In the genomic region with DNA sequence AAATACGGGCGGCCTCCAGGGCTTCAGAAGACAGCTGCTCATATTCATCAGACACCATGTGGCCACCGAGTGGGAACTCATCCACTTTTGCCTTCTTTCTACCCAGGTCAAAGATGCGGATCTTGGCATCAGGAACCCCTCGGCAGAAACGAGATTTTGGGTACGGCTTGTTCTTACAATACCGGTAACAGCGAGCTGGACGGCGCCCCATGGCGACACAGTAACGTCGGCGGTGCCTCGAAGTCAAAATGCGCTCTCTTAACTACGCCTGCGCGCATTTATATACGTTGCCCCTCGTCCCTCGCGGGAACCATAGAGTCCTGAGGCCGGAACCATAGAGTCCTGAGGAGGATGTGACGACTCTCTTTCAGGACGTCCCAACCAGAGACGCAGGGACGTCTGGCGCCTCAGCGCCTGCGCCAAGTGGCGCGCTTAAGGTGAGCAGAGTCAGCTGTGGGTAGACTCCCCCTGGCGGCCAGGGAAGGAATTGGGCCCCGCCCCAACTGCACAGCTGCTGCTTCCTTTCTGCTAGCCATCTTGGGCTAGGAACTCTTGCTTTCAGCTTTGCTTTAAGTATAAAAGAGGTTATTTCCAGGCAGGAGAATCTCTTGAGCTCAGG, we compare ENCODE assay signal across 19 cellular contexts. TPM values are rescaled to one million over a fixed set of nuclear protein-coding genes. Genes with fewer than 3 reads are reported as not detected.
DNase-seq lines count a peak whose midpoint lies in the region; ATAC-seq and TF ChIP-seq lines count a peak whose summit lies in the region.
"Had no signal": no experiment of that assay in that cellular context is flagged by ENCODE, and none has a peak within 500 bp of the region (broad histone marks: within the 10 kb centered on the region; RNA-seq: fewer than 3 reads in every experiment).

Gene RPL10L (minus strand): TSS at position 256 of the 619 bp plus-strand sequence. CDS start 45 bp downstream, at position 211.

- no peak within 1 kb of the TSS for H3K27ac ChIP-seq in A673 (ENCODE audit: low read depth, low read length, poor library complexity, severe bottlenecking)
- H3K27ac ChIP-seq in Panc1 (ENCODE audit: low read length), result no peak within 1 kb of the TSS
- no peak within 1 kb of the TSS for H3K27ac ChIP-seq in right atrium auricular region
- H3K27ac ChIP-seq: body of pancreas, gastrocnemius medialis, tibial artery had no signal

- H3K4me1 ChIP-seq in A673 (ENCODE audit: insufficient read depth, low read length, poor library complexity, severe bottlenecking) (no peaks in the 10 kb centered on the region), Panc1 (ENCODE audit: control insufficient read depth, insufficient read depth, low read length) (no peaks in the 10 kb centered on the region), right atrium auricular region (no peaks in the 10 kb centered on the region)
- H3K4me1 ChIP-seq: body of pancreas, gastrocnemius medialis, tibial artery had no signal

- TF ChIP-seq CTCF in A673 (conservative IDR thresholded peaks at IDR 0.05; ENCODE audit: low read depth, low read length) (peak; percentile 43), GM12873 (IDR thresholded peaks at IDR 0.05; ENCODE audit: insufficient read depth, low read depth, low read length, missing control alignments) (peak; percentile 47), Panc1 (IDR thresholded peaks at IDR 0.05) (peak; percentile 22; the same call in 1 of the 2 replicates), right atrium auricular region (IDR thresholded peaks at IDR 0.05) (no peak)

- H3K36me3 ChIP-seq in A673 (ENCODE audit: insufficient read depth, low read length, poor library complexity, severe bottlenecking) (no peaks in the 10 kb centered on the region), Panc1 (ENCODE audit: control insufficient read depth, insufficient read depth, low read length) (no peaks in the 10 kb centered on the region), right atrium auricular region (no peaks in the 10 kb centered on the region)
- H3K36me3 ChIP-seq: gastrocnemius medialis, tibial artery had no signal

- H3K9me3 ChIP-seq in A673 (ENCODE audit: low read depth, low read length, poor library complexity, severe bottlenecking) (no peaks in the 10 kb centered on the region), Panc1 (ENCODE audit: control insufficient read depth, insufficient read depth, low read depth, low read length) (no peaks in the 10 kb centered on the region), right atrium auricular region (no peaks in the 10 kb centered on the region)
- H3K9me3 ChIP-seq: body of pancreas, gastrocnemius medialis, tibial artery had no signal

- intact Hi-C loops in A673 (cut with micrococcal nuclease; ENCODE audit: unreplicated experiment), result no loop called here
- intact Hi-C loops in Panc1 (cut with micrococcal nuclease; ENCODE audit: unreplicated experiment), result no loop called here

- in situ Hi-C loops in Panc1 (cut with HindIII; ENCODE audit: low pct_unique_long_range_greater_than_20kb, low sequenced_read_pairs), result no loop called here

- H3K27me3 ChIP-seq in A673 (replicated peaks; ENCODE audit: insufficient read depth, low read depth, low read length, poor library complexity) (no peaks in the 10 kb centered on the region), Panc1 (ENCODE audit: control insufficient read depth, insufficient read depth, low read length) (no peaks in the 10 kb centered on the region), right atrium auricular region (no peaks in the 10 kb centered on the region)
- H3K27me3 ChIP-seq: body of pancreas, gastrocnemius medialis, tibial artery had no signal

- POLR2A ChIA-PET in A673 (lab: Charles Lee; ENCODE audit: low non-redundant PET) (no interaction called here), Panc1 (lab: Charles Lee) (no interaction called here)

- ATAC-seq in Panc1, result no peak
- no peak for ATAC-seq in HG02759 (IDR thresholded peaks at IDR 0.05; ENCODE audit: unreplicated experiment)
- ATAC-seq: activated CD8-positive, alpha-beta memory T cell treated with anti-CD3 and anti-CD28 coated beads, Interleukin-2, amount 10 ng/mL, durations not matched to agents 7 days and 5 days; body of pancreas; gastrocnemius medialis had no signal

- H3K4me3 ChIP-seq in A673 (ENCODE audit: low read depth, low read length, poor library complexity, severe bottlenecking), result no peak within 1 kb of the TSS
- no peak within 1 kb of the TSS for H3K4me3 ChIP-seq in Panc1 (ENCODE audit: low read depth in 2 of 2, low read length in 2 of 2)
- H3K4me3 ChIP-seq in right atrium auricular region, result no peak within 1 kb of the TSS
- H3K4me3 ChIP-seq: body of pancreas, gastrocnemius medialis, tibial artery had no signal

- CTCF ChIA-PET in A673 (lab: Charles Lee), result no interaction called here
- CTCF ChIA-PET in Panc1 (lab: Charles Lee), result interaction anchor here (0.6 kb wide), 1 partner anchor 675 kb away, joined by 3 read pairs; no protein-coding TSS in a partner anchor

- DNase-seq in A673 (ENCODE audit: low spot score) (peak; percentile 7), Panc1 (ENCODE audit: low read depth, low spot score) (no peak), iPS-NIHi11 (ENCODE audit: low spot score) (peak; percentile 17), NCI-H1436 (lab: John Stamatoyannopoulos, UW) (no peak), right atrium auricular region (ENCODE audit: low spot score) (no peak), NCI-H2196 (lab: John Stamatoyannopoulos, UW; ENCODE audit: unreplicated experiment) (no peak)
- DNase-seq: activated CD8-positive, alpha-beta memory T cell treated with anti-CD3 and anti-CD28 coated beads, Interleukin-2, amount 10 ng/mL, durations not matched to agents 7 days and 5 days; activated naive CD4-positive, alpha-beta T cell treated with Interleukin-2 at 50 U/mL for 16 hours; body of pancreas; DMS79; effector CD8-positive, alpha-beta T cell; gastrocnemius medialis; NCI-H1436 treated with DMSO at 0.1 percent for 48 hours; NCI-H524 treated with DMSO at 0.1 percent for 48 hours; SHP77 treated with DMSO at 0.1 percent for 48 hours; tibial artery had no signal

- no TSS peak for BruUV-seq in A673 (replicated peaks; lab: Mats Ljungman, UMichigan)
- BruUV-seq in Panc1 (replicated peaks; lab: Mats Ljungman, UMichigan), result no TSS peak

RNA-seq across cellular contexts. Expression of gene RPL10L, which starts in this region (rescaled TPM):
- total RNA-seq in A673 (2021) (not detected in 2 replicates), Panc1 (2021; ENCODE audit: unreplicated experiment) (not detected), right atrium auricular region (not detected)
- polyA plus RNA-seq in Panc1 (2012; ENCODE audit: insufficient read length), result not detected
- total RNA-seq: activated CD8-positive, alpha-beta memory T cell treated with anti-CD3 and anti-CD28 coated beads, Interleukin-2, amount 10 ng/mL, durations not matched to agents 7 days and 5 days; body of pancreas; gastrocnemius medialis had no signal
- polyA plus RNA-seq: IgD-negative memory B cell had no signal

Comparison
In these comparisons a context has a peak if more than half of its experiments do, and no peak if none do; other contexts are left out.
1. Peak in DNase-seq in A673; RNA of the gene not detected or under 1 TPM.
2. CTCF ChIP-seq: peak in A673 (single experiment), GM12873 (single experiment) and Panc1 (single experiment); none in right atrium auricular region (0 of 2).